ENCODE assay signal across 23 cellular contexts in genomic region chr2:105643405-105644173, GRCh38.
DNase-seq lines count a peak whose midpoint lies in the region; ATAC-seq, FAIRE-seq and TF ChIP-seq lines count a peak whose summit lies in the region.
"Had no signal": no experiment of that assay in that cellular context is flagged by ENCODE, and none has a peak within 500 bp of the region (broad histone marks: within the 10 kb centered on the region; RNA-seq: fewer than 3 reads in every experiment).

No MANE protein-coding gene starts in this region.

- H4K20me1 ChIP-seq in HepG2 (ENCODE audit: insufficient read depth, low read length): no peaks in the 10 kb centered on the region
- H4K20me1 ChIP-seq in neural progenitor cell (ENCODE audit: low read depth): no peaks in the 10 kb centered on the region
- H4K20me1 ChIP-seq: BLaER1 treated with 17β-estradiol and CSF1 and Interleukin-3, amounts not matched to agents 10 nM and 100 nM had no signal

- H3K4me2 ChIP-seq in HepG2 (ENCODE audit: low read depth, low read length) (peak overlapping the region; percentile 57), neural progenitor cell (no peak overlapping the region)
- H3K4me2 ChIP-seq: BLaER1 treated with 17β-estradiol and CSF1 and Interleukin-3, amounts not matched to agents 10 nM and 100 nM; SK-N-SH had no signal

- H3K9me3 Mint-ChIP-seq in neural progenitor cell: peaks cover 3% of the 10 kb centered on the region
- H3K9me3 Mint-ChIP-seq in endothelial cell (ENCODE audit: unreplicated experiment): no peaks in the 10 kb centered on the region
- H3K9me3 Mint-ChIP-seq: activated naive CD4-positive, alpha-beta T cell treated with anti-CD3 and anti-CD28 coated beads, Interleukin-2, amount 10 ng/mL, durations not matched to agents 7 days and 5 days; activated T-cell treated with anti-CD3 and anti-CD28 coated beads, Interleukin-2, amount 50 U/mL, for 4 hours; central memory CD8-positive, alpha-beta T cell; natural killer cell treated with Interleukin-12 subunit alpha and Interleukin-12 subunit beta and Interleukin-15 and Interleukin-18, amount 100 ng/mL, for 72 hours had no signal

- H3F3A ChIP-seq in neural progenitor cell (ENCODE audit: low read depth): no peaks in the 10 kb centered on the region

- no peak overlapping the region for H3K4me3 ChIP-seq in HepG2 (replicated peaks in 1 of 3; ENCODE audit: insufficient read depth in 1 of 3, low read depth in 2 of 3, low read length in 3 of 3)
- no peak overlapping the region for H3K4me3 ChIP-seq in right lobe of liver
- no peak overlapping the region for H3K4me3 ChIP-seq in colonic mucosa
- H3K4me3 ChIP-seq in neural progenitor cell: no peak overlapping the region
- H3K4me3 ChIP-seq: BLaER1 treated with 17β-estradiol and CSF1 and Interleukin-3, amounts not matched to agents 10 nM and 100 nM; gastroesophageal sphincter; Peyer's patch; skin epidermis had no signal

- no peak overlapping the region for H3K27ac ChIP-seq in HepG2 (ENCODE audit: extremely low read length, insufficient read depth, low read length)
- H3K27ac ChIP-seq in right lobe of liver: no peak overlapping the region
- peak overlapping the region; percentile 16 for H3K27ac ChIP-seq in colonic mucosa
- no peak overlapping the region for H3K27ac ChIP-seq in neural progenitor cell
- H3K27ac ChIP-seq: BLaER1 treated with 17β-estradiol and CSF1 and Interleukin-3, amounts not matched to agents 10 nM and 100 nM; gastroesophageal sphincter; Peyer's patch had no signal

- BruUV-seq in HepG2 (replicated peaks; lab: Mats Ljungman, UMichigan): no TSS peak

- TF ChIP-seq CTCF in HepG2 (CRISPR knock-in tag; IDR thresholded peaks at IDR 0.05) (no peak), right lobe of liver (IDR thresholded peaks at IDR 0.05) (no peak), colonic mucosa (IDR thresholded peaks at IDR 0.05) (no peak), neural progenitor cell (IDR thresholded peaks at IDR 0.05) (no peak), endothelial cell (IDR thresholded peaks at IDR 0.05; ENCODE audit: unreplicated experiment) (no peak)

- H3K27me3 ChIP-seq in HepG2 (ENCODE audit: control insufficient read depth in 1 of 2, insufficient read depth in 2 of 2, low read length in 2 of 2): peaks cover 4 to 54% of the 10 kb centered on the region in 2 experiments; a peak in 4 of 5 replicates
- peaks cover 4 to 5% of the 10 kb centered on the region in 2 donors for H3K27me3 ChIP-seq in right lobe of liver
- H3K27me3 ChIP-seq in colonic mucosa: no peaks in the 10 kb centered on the region
- no peaks in the 10 kb centered on the region for H3K27me3 ChIP-seq in neural progenitor cell
- H3K27me3 ChIP-seq: BLaER1 treated with 17β-estradiol and CSF1 and Interleukin-3, amounts not matched to agents 10 nM and 100 nM; Peyer's patch had no signal

- H3K9me3 ChIP-seq in HepG2 (ENCODE audit: low read length) (no peaks in the 10 kb centered on the region), right lobe of liver (no peaks in the 10 kb centered on the region), colonic mucosa (no peaks in the 10 kb centered on the region), neural progenitor cell (ENCODE audit: low read depth) (no peaks in the 10 kb centered on the region)
- H3K9me3 ChIP-seq: BLaER1 treated with 17β-estradiol and CSF1 and Interleukin-3, amounts not matched to agents 10 nM and 100 nM; gastroesophageal sphincter; Peyer's patch; SK-N-SH had no signal

- H3K36me3 Mint-ChIP-seq in neural progenitor cell (no peaks in the 10 kb centered on the region), endothelial cell (ENCODE audit: low read depth, unreplicated experiment) (no peaks in the 10 kb centered on the region)
- H3K36me3 Mint-ChIP-seq: activated naive CD4-positive, alpha-beta T cell treated with anti-CD3 and anti-CD28 coated beads, Interleukin-2, amount 10 ng/mL, durations not matched to agents 7 days and 5 days; natural killer cell treated with Interleukin-12 subunit alpha and Interleukin-12 subunit beta and Interleukin-15 and Interleukin-18, amount 100 ng/mL, for 72 hours had no signal

- H3K27me3 Mint-ChIP-seq in neural progenitor cell (ENCODE audit: insufficient read depth, low read depth) (no peaks in the 10 kb centered on the region), endothelial cell (ENCODE audit: unreplicated experiment) (no peaks in the 10 kb centered on the region)

- no peak overlapping the region for H3K4me3 Mint-ChIP-seq in neural progenitor cell
- no peak overlapping the region for H3K4me3 Mint-ChIP-seq in endothelial cell (ENCODE audit: unreplicated experiment)
- H3K4me3 Mint-ChIP-seq: activated naive CD4-positive, alpha-beta T cell treated with anti-CD3 and anti-CD28 coated beads, Interleukin-2, amount 10 ng/mL, durations not matched to agents 7 days and 5 days; activated T-cell treated with anti-CD3 and anti-CD28 coated beads, Interleukin-2, amount 50 U/mL, for 4 hours; central memory CD8-positive, alpha-beta T cell; natural killer cell treated with Interleukin-12 subunit alpha and Interleukin-12 subunit beta and Interleukin-15 and Interleukin-18, amount 100 ng/mL, for 72 hours had no signal

- no peaks in the 10 kb centered on the region for H3K79me2 ChIP-seq in HepG2 (ENCODE audit: insufficient read depth, low read length)
- no peaks in the 10 kb centered on the region for H3K79me2 ChIP-seq in neural progenitor cell (ENCODE audit: low read depth)

- H3K36me3 ChIP-seq in HepG2 (replicated peaks in 1 of 2; ENCODE audit: control insufficient read depth in 1 of 2, insufficient read depth in 2 of 2, low read length in 2 of 2): no peaks in the 10 kb centered on the region
- no peaks in the 10 kb centered on the region for H3K36me3 ChIP-seq in right lobe of liver
- H3K36me3 ChIP-seq in colonic mucosa: no peaks in the 10 kb centered on the region
- H3K36me3 ChIP-seq in neural progenitor cell: no peaks in the 10 kb centered on the region
- H3K36me3 ChIP-seq: BLaER1 treated with 17β-estradiol and CSF1 and Interleukin-3, amounts not matched to agents 10 nM and 100 nM; gastroesophageal sphincter; Peyer's patch had no signal

- ATAC-seq in HepG2: peak; percentile 71
- ATAC-seq in right lobe of liver: no peak
- ATAC-seq in GM21786 (IDR thresholded peaks at IDR 0.05; ENCODE audit: unreplicated experiment): no peak
- ATAC-seq: activated T-cell treated with anti-CD3 and anti-CD28 coated beads, Interleukin-2, amount 50 U/mL, for 4 hours; esophagus mucosa; gastroesophageal sphincter; natural killer cell treated with Interleukin-12 subunit alpha and Interleukin-12 subunit beta and Interleukin-15 and Interleukin-18, amount 100 ng/mL, for 72 hours had no signal

- H3K9ac ChIP-seq in HepG2 (ENCODE audit: insufficient read depth, low read depth, low read length) (no peak overlapping the region), colonic mucosa (ENCODE audit: low read depth in 2 of 2, low read length in 2 of 2) (peak overlapping the region in 1 of 2 donors; percentile 27), neural progenitor cell (no peak overlapping the region)
- H3K9ac ChIP-seq: BLaER1 treated with 17β-estradiol and CSF1 and Interleukin-3, amounts not matched to agents 10 nM and 100 nM; SK-N-SH had no signal

- H3K27ac Mint-ChIP-seq in neural progenitor cell (no peak overlapping the region), endothelial cell (ENCODE audit: unreplicated experiment) (no peak overlapping the region)
- H3K27ac Mint-ChIP-seq: activated naive CD4-positive, alpha-beta T cell treated with anti-CD3 and anti-CD28 coated beads, Interleukin-2, amount 10 ng/mL, durations not matched to agents 7 days and 5 days; natural killer cell treated with Interleukin-12 subunit alpha and Interleukin-12 subunit beta and Interleukin-15 and Interleukin-18, amount 100 ng/mL, for 72 hours had no signal

- in situ Hi-C loops in HepG2 (cut with HindIII; ENCODE audit: extremely low pct_ligation_motif_present, low pct_unique_long_range_greater_than_20kb): no loop called here

- 16% methylated on average over 15 of the region's 15 CpGs for WGBS in HepG2 (ENCODE audit: low lambda C conversion rate)
- WGBS in right lobe of liver (ENCODE audit: insufficient coverage, low coverage, low lambda C conversion rate, missing lambda C conversion rate): 34% methylated on average over 15 of the region's 15 CpGs

- H3K4me1 ChIP-seq in HepG2 (ENCODE audit: insufficient read depth, low read length) (peaks cover 26% of the 10 kb centered on the region), right lobe of liver (peaks cover 0 to 19% (median 2%) of the 10 kb centered on the region in 4 donors), colonic mucosa (no peaks in the 10 kb centered on the region), neural progenitor cell (no peaks in the 10 kb centered on the region)
- H3K4me1 ChIP-seq: gastroesophageal sphincter, Peyer's patch had no signal

- TF ChIP-seq EP300 in HepG2 (IDR thresholded peaks at IDR 0.05; ENCODE audit: low read depth in 2 of 2, low read length in 2 of 2) (no peak), HepG2 (CRISPR knock-in tag; IDR thresholded peaks at IDR 0.05; ENCODE audit: borderline replicate concordance) (no peak)

- intact Hi-C loops in HepG2 (cut with micrococcal nuclease; ENCODE audit: unreplicated experiment): no loop called here
- intact Hi-C loops in right lobe of liver (cut with DNase I): no loop called here
- intact Hi-C loops in colonic mucosa (cut with DNase I): no loop called here

- FAIRE-seq in HepG2 (lab: Jason Lieb, UNC): no peak

- H3K4me1 Mint-ChIP-seq in neural progenitor cell: peaks cover 7% of the 10 kb centered on the region
- peaks cover 5% of the 10 kb centered on the region for H3K4me1 Mint-ChIP-seq in endothelial cell (ENCODE audit: unreplicated experiment)
- H3K4me1 Mint-ChIP-seq: activated naive CD4-positive, alpha-beta T cell treated with anti-CD3 and anti-CD28 coated beads, Interleukin-2, amount 10 ng/mL, durations not matched to agents 7 days and 5 days; central memory CD8-positive, alpha-beta T cell had no signal

- POLR2A ChIA-PET in HepG2 (lab: Yijun Ruan, JAX): no interaction called here
- POLR2A ChIA-PET in HEK293T (lab: Yijun Ruan, JAX): no interaction called here

- CTCF ChIA-PET in HepG2 (lab: Yijun Ruan, JAX; ENCODE audit: low intra/inter-chr PET ratio, low total read pairs) (no interaction called here), HEK293T (lab: Yijun Ruan, JAX) (no interaction called here)

- TF ChIP-seq RAD21 in HepG2 (CRISPR knock-in tag; IDR thresholded peaks at IDR 0.05): no peak

- DNase-seq in HepG2 (ENCODE audit: low spot score) (peak; percentile 28), right lobe of liver (no peak), colonic mucosa (no peak), neural progenitor cell (ENCODE audit: low spot score) (no peak), OCI-M1 (lab: John Stamatoyannopoulos, UW) (no peak), HEK293T (ENCODE audit: extremely low spot score) (no peak), endothelial cell (ENCODE audit: low spot score) (no peak)
- DNase-seq: activated naive CD4-positive, alpha-beta T cell treated with anti-CD3 and anti-CD28 coated beads, Interleukin-2, amount 10 ng/mL, durations not matched to agents 7 days and 5 days; activated T-cell treated with anti-CD3 and anti-CD28 coated beads, Interleukin-2, amount 50 U/mL, for 4 hours; effector CD4-positive, alpha-beta T cell; KG1; NCI-H187 treated with DMSO at 0.1 percent for 48 hours; Peyer's patch; SK-N-SH; stimulated activated CD4-positive, alpha-beta T cell treated with anti-CD3 and anti-CD28 coated beads, Interleukin-2, amount 100 ng/mL, for 24 hours; stimulated activated naive CD4-positive, alpha-beta T cell treated with Interleukin-2 at 50 U/mL for 16 hours had no signal

- TF ChIP-seq POLR2A in HepG2 (IDR thresholded peaks at IDR 0.05; ENCODE audit: insufficient read depth in 1 of 2, low read depth in 2 of 2, low read length in 2 of 2): no peak
- TF ChIP-seq POLR2A in right lobe of liver (IDR thresholded peaks at IDR 0.05): no peak

- H2AFZ ChIP-seq in HepG2 (ENCODE audit: low read length) (no peak overlapping the region), neural progenitor cell (replicated peaks) (peak overlapping the region; percentile 34)
